In genomic region chr9:136868644-136869043, GRCh38 we compare ENCODE assay signal across 1 cellular context.
TF ChIP-seq lines count a peak whose summit lies in the region.

No MANE protein-coding gene starts in this region.

TF ChIP-seq in GM12878, 131 proteins besides CTCF, POLR2A, EP300 and RAD21:
- TF ChIP-seq EED (IDR thresholded peaks at IDR 0.05; ENCODE audit: low read depth) (no peak), KDM1A (IDR thresholded peaks at IDR 0.05; ENCODE audit: borderline replicate concordance) (no peak), PAX8 (IDR thresholded peaks at IDR 0.05) (no peak), GABPA (IDR thresholded peaks at IDR 0.05; ENCODE audit: low read depth) (no peak), MYB (IDR thresholded peaks at IDR 0.05; ENCODE audit: borderline replicate concordance, low read depth, low read length) (no peak), RBBP5 (conservative IDR thresholded peaks at IDR 0.05) (no peak), POLR2AphosphoS2 (IDR thresholded peaks at IDR 0.05; ENCODE audit: low read depth, low read length) (no peak), SREBF2 (IDR thresholded peaks at IDR 0.05; ENCODE audit: low read length) (no peak), TARDBP (IDR thresholded peaks at IDR 0.05; ENCODE audit: borderline replicate concordance) (no peak), NRF1 (conservative IDR thresholded peaks at IDR 0.05; ENCODE audit: low read depth, low read length) (no peak), TCF3 (IDR thresholded peaks at IDR 0.05; ENCODE audit: borderline replicate concordance, insufficient read depth, low read depth, low read length) (no peak), PAX5 (IDR thresholded peaks at IDR 0.05; ENCODE audit: borderline replicate concordance, low read depth, low read length) (no peak), POLR2AphosphoS5 (IDR thresholded peaks at IDR 0.05; ENCODE audit: low read length) (no peak), ESRRA (IDR thresholded peaks at IDR 0.05; ENCODE audit: low read length) (no peak), NR2C2 (IDR thresholded peaks at IDR 0.05; ENCODE audit: borderline replicate concordance, control insufficient read depth, insufficient read length, low read depth) (no peak), IKZF2 (IDR thresholded peaks at IDR 0.05) (no peak), FOXM1 (IDR thresholded peaks at IDR 0.05; ENCODE audit: low read depth, low read length) (no peak), ZNF622 (IDR thresholded peaks at IDR 0.05) (no peak)
- TF ChIP-seq, protein P1, sequence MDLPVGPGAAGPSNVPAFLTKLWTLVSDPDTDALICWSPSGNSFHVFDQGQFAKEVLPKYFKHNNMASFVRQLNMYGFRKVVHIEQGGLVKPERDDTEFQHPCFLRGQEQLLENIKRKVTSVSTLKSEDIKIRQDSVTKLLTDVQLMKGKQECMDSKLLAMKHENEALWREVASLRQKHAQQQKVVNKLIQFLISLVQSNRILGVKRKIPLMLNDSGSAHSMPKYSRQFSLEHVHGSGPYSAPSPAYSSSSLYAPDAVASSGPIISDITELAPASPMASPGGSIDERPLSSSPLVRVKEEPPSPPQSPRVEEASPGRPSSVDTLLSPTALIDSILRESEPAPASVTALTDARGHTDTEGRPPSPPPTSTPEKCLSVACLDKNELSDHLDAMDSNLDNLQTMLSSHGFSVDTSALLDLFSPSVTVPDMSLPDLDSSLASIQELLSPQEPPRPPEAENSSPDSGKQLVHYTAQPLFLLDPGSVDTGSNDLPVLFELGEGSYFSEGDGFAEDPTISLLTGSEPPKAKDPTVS (IDR thresholded peaks at IDR 0.05; ENCODE audit: low read depth, low read length): no peak
